Comparison of ENCODE assay signal across 20 cellular contexts in genomic region chr18:68564348-68564747, GRCh38.
DNase-seq lines count a peak whose midpoint lies in the region; ATAC-seq lines count a peak whose summit lies in the region.
"Had no signal": no experiment of that assay in that cellular context is flagged by ENCODE, and none has a peak within 500 bp of the region (broad histone marks: within the 10 kb centered on the region; RNA-seq: fewer than 3 reads in every experiment).

No MANE protein-coding gene starts in this region.

- H3K27me3 ChIP-seq in iPS-20b (ENCODE audit: insufficient read depth, low read length): no peaks in the 10 kb centered on the region

- no peak overlapping the region for H3K9ac ChIP-seq in iPS-20b (ENCODE audit: low read depth, low read length)

- no peaks in the 10 kb centered on the region for H3K36me3 ChIP-seq in iPS-20b (ENCODE audit: insufficient read depth, low read depth, low read length)
- H3K36me3 ChIP-seq: HAP-1 had no signal

- H3K27ac ChIP-seq in iPS-20b (ENCODE audit: low read length): no peak overlapping the region
- H3K27ac ChIP-seq: C4-2B had no signal

- H3K4me1 ChIP-seq in iPS-20b (ENCODE audit: insufficient read depth, low read length): peaks cover 26% of the 10 kb centered on the region
- H3K4me1 ChIP-seq: Caco-2 had no signal

- DNase-seq in NCI-H1436 treated with DMSO at 0.1 percent for 48 hours (lab: John Stamatoyannopoulos, UW) (peak; percentile 18), NCI-H1436 (lab: John Stamatoyannopoulos, UW) (no peak), NCI-H524 (lab: John Stamatoyannopoulos, UW) (peak; percentile 63 to 87), AG20443 (ENCODE audit: low spot score) (no peak)
- DNase-seq: Caco-2, DND-41, Karpas-422, MM.1S, NCI-H146, NCI-H2081 treated with DMSO at 0.1 percent for 48 hours, NCI-H526, OCI-M1, RPMI8226, T-helper 2 cell had no signal

- no peaks in the 10 kb centered on the region for H3K9me3 ChIP-seq in iPS-20b (ENCODE audit: insufficient read depth, low read depth, low read length)
- H3K9me3 ChIP-seq: Caco-2, HAP-1 had no signal

- ATAC-seq in HG03432 (IDR thresholded peaks at IDR 0.05; ENCODE audit: unreplicated experiment) (peak; percentile 46), HG02884 (IDR thresholded peaks at IDR 0.05; ENCODE audit: unreplicated experiment) (no peak), HG02763 (IDR thresholded peaks at IDR 0.05; ENCODE audit: unreplicated experiment) (no peak)

- H3K4me3 ChIP-seq in iPS-20b (ENCODE audit: low read length): peak overlapping the region; percentile 23; the same call in 1 of the 2 replicates
- H3K4me3 ChIP-seq: HAP-1 had no signal

Comparison
In these comparisons a context has a peak if more than half of its experiments do, and no peak if none do; other contexts are left out.
1. DNase-seq: peak in NCI-H1436 treated with DMSO at 0.1 percent for 48 hours (single experiment) and NCI-H524 (2 of 2); none in NCI-H1436 (single experiment) and AG20443 (single experiment).